In the genomic region with DNA sequence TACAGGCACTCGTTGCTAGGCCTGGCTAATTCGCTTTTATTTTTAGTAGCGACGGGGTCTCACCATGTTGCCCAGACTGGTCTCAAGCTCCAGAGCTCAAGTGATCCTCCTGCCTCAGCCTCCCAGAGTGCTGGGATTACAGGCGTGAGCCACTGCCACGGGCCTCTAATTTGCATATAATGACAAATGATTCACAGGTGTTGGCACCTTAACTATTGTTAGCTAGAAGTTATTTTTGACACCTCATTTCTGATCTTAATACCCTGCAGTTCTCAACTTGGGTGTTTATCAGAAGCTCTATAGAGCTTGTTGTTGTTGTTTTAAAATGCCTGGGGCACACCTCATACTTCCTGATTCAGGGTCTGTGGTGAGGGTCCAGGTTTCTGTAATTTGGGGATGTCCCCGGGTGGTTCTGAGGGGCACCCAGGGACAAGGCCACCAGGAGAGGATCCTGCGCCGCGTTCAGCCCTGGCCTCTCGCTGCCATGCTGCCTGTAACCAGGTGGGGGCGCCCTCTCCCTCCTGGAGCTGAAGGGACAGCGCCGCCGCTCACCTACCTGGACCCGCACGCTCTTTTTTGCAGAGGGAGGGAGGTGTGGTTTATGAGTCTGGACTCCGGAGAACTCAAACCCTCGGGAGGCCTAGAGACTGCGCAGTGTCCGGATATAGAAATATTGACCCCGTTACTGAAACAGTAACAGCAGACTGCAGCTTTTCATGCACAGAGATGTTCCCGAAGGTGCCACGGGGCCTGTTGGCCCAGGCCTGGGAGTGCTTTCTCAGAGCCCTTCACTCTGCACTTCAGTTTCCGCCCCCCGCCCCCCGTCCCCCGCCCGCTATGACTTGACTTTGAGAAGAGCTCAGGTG, we compare ENCODE assay signal across 8 cellular contexts.
DNase-seq lines count a peak whose midpoint lies in the region; ATAC-seq and TF ChIP-seq lines count a peak whose summit lies in the region.

No MANE protein-coding gene starts in this region.

- peak overlapping the region; percentile 46 for H3K4me3 ChIP-seq in choroid plexus epithelial cell (ENCODE audit: low read depth, low read length)

- ATAC-seq in HG02981 (IDR thresholded peaks at IDR 0.05; ENCODE audit: unreplicated experiment): peak; percentile 47

- peak; percentile 97 for TF ChIP-seq CTCF in choroid plexus epithelial cell (conservative IDR thresholded peaks at IDR 0.05; ENCODE audit: low read depth, low read length)

- DNase-seq in NCI-H345 (lab: John Stamatoyannopoulos, UW): peak; percentile 70
- DNase-seq in NCI-H345 treated with DMSO at 0.1 percent for 48 hours (lab: John Stamatoyannopoulos, UW; ENCODE audit: unreplicated experiment): no peak
- DNase-seq in NCI-H2196 (lab: John Stamatoyannopoulos, UW; ENCODE audit: unreplicated experiment): peak; percentile 65
- DNase-seq in activated CD4-positive, alpha-beta T cell treated with anti-CD3 and anti-CD28 coated beads for 4 hours: peak; percentile 69 to 71
- peak; percentile 68 for DNase-seq in choroid plexus epithelial cell (ENCODE audit: low read depth)
- DNase-seq in left kidney (ENCODE audit: low read depth, low spot score): peak; percentile 88
- DNase-seq in stimulated activated CD4-positive, alpha-beta T cell treated with anti-CD3 and anti-CD28 coated beads, Interleukin-4, amount 100 ng/mL, for 24 hours: peak; percentile 82
